ENCODE assay signal across 1 cellular context in genomic region chr5:151757233-151758140, GRCh38.
A peak's percentile ranks its signal among the peaks of the same experiment; 100 is the strongest.
TF ChIP-seq lines count a peak whose summit lies in the region.

No MANE protein-coding gene starts in this region.

TF ChIP-seq in K562, 482 proteins besides CTCF, POLR2A, EP300 and RAD21:
- TF ChIP-seq ZFP36 (IDR thresholded peaks at IDR 0.05; ENCODE audit: low read depth, low read length, partially characterized antibody) (peak; percentile 18), ZNF449 (CRISPR knock-in tag; IDR thresholded peaks at IDR 0.05) (no peak), ZNF134 (CRISPR knock-in tag; conservative IDR thresholded peaks at IDR 0.05) (no peak), MNT (conservative IDR thresholded peaks at IDR 0.05) (no peak), DIDO1 (tag; IDR thresholded peaks at IDR 0.05; ENCODE audit: low read depth) (no peak), PRDM10 (IDR thresholded peaks at IDR 0.05; ENCODE audit: partially characterized antibody) (peak; percentile 54)
- TF ChIP-seq, protein P1, sequence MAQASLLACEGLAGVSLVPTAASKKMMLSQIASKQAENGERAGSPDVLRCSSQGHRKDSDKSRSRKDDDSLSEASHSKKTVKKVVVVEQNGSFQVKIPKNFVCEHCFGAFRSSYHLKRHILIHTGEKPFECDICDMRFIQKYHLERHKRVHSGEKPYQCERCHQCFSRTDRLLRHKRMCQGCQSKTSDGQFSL (CRISPR knock-in tag; IDR thresholded peaks at IDR 0.05) = peak; percentile 92
- TF ChIP-seq, protein P1 (tag; IDR thresholded peaks at IDR 0.05) = no peak; a peak in 2 of 4 replicates
- TF ChIP-seq, protein P2, sequence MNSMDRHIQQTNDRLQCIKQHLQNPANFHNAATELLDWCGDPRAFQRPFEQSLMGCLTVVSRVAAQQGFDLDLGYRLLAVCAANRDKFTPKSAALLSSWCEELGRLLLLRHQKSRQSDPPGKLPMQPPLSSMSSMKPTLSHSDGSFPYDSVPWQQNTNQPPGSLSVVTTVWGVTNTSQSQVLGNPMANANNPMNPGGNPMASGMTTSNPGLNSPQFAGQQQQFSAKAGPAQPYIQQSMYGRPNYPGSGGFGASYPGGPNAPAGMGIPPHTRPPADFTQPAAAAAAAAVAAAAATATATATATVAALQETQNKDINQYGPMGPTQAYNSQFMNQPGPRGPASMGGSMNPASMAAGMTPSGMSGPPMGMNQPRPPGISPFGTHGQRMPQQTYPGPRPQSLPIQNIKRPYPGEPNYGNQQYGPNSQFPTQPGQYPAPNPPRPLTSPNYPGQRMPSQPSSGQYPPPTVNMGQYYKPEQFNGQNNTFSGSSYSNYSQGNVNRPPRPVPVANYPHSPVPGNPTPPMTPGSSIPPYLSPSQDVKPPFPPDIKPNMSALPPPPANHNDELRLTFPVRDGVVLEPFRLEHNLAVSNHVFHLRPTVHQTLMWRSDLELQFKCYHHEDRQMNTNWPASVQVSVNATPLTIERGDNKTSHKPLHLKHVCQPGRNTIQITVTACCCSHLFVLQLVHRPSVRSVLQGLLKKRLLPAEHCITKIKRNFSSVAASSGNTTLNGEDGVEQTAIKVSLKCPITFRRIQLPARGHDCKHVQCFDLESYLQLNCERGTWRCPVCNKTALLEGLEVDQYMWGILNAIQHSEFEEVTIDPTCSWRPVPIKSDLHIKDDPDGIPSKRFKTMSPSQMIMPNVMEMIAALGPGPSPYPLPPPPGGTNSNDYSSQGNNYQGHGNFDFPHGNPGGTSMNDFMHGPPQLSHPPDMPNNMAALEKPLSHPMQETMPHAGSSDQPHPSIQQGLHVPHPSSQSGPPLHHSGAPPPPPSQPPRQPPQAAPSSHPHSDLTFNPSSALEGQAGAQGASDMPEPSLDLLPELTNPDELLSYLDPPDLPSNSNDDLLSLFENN (IDR thresholded peaks at IDR 0.05; ENCODE audit: low read depth in 2 of 2, low read length in 2 of 2) = no peak
- TF ChIP-seq, protein P3, sequence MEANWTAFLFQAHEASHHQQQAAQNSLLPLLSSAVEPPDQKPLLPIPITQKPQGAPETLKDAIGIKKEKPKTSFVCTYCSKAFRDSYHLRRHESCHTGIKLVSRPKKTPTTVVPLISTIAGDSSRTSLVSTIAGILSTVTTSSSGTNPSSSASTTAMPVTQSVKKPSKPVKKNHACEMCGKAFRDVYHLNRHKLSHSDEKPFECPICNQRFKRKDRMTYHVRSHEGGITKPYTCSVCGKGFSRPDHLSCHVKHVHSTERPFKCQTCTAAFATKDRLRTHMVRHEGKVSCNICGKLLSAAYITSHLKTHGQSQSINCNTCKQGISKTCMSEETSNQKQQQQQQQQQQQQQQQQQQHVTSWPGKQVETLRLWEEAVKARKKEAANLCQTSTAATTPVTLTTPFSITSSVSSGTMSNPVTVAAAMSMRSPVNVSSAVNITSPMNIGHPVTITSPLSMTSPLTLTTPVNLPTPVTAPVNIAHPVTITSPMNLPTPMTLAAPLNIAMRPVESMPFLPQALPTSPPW (CRISPR knock-in tag; IDR thresholded peaks at IDR 0.05) = peak; percentile 51
- TF ChIP-seq, protein P4, sequence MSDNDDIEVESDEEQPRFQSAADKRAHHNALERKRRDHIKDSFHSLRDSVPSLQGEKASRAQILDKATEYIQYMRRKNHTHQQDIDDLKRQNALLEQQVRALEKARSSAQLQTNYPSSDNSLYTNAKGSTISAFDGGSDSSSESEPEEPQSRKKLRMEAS (CRISPR knock-in tag; IDR thresholded peaks at IDR 0.05) = 0 out of 2 replicates have a peak, but pooled peaks have one; percentile 21
TF ChIP-seq in K562: peak in this region for 5.
